12 cellular contexts compared by ENCODE assay signal in the genomic region with DNA sequence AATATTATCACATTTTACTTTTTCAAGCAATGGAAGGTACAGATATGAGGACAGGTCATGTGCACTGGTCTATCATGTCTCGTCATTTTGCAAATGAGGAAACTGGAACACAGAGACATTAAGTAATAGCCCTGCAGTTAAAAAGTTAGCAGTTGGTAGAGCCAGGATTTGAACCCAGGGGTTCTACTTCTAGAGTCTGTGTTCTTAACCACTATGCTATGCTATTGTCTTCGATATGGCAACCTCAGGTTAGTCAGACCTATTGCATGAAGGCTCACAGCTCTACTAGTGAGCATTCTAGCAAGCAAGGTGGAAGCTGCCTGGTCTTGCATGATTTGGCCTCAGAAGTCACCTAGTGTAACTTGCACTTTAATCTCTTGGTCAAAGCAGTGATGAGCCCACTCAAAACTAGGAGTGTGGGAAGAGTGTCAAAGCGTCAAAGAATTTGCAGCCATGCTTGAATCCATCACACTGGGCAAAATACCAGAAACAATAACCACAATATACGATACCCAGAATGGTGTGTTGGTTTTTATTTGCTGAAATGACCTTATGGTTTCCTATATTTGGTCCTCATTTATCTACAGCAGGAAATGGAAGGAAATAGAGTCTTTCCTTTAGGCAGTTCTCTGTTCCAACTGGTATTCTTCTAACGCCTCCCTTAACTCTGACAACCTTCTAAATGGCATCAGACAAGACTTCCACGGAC. TPM values are rescaled to one million over a fixed set of nuclear protein-coding genes. Genes with fewer than 3 reads are reported as not detected.
A peak's percentile ranks its signal among the peaks of the same experiment; 100 is the strongest.
DNase-seq lines count a peak whose midpoint lies in the region; ATAC-seq and TF ChIP-seq lines count a peak whose summit lies in the region.
"Had no signal": no experiment of that assay in that cellular context is flagged by ENCODE, and none has a peak within 500 bp of the region (broad histone marks: within the 10 kb centered on the region; RNA-seq: fewer than 3 reads in every experiment).

No MANE protein-coding gene starts in this region.

- no peak for TF ChIP-seq CTCF in GM12865 (IDR thresholded peaks at IDR 0.05; ENCODE audit: insufficient read depth, low read depth, low read length, missing control alignments)
- no peak for TF ChIP-seq CTCF in RWPE2 (IDR thresholded peaks at IDR 0.05; ENCODE audit: poor library complexity, severe bottlenecking)

- H3K36me3 ChIP-seq in RWPE2 (ENCODE audit: low read depth): no peaks in the 10 kb centered on the region
- H3K36me3 ChIP-seq: BE2C, WERI-Rb-1 had no signal

- DNase-seq in GM12865 (ENCODE audit: low read depth) (peak; percentile 9), LHCN-M2 (ENCODE audit: low read depth) (peak; percentile 46), RWPE2 (ENCODE audit: low spot score) (no peak), fibroblast of peridontal ligament (ENCODE audit: extremely low read depth) (peak; percentile 2), NCI-H2107 treated with DMSO at 0.1 percent for 48 hours (lab: John Stamatoyannopoulos, UW; ENCODE audit: unreplicated experiment) (no peak), DMS153 (lab: John Stamatoyannopoulos, UW) (no peak)
- DNase-seq in activated CD4-positive, CD25-positive, alpha-beta regulatory T cell treated with anti-CD3 and anti-CD28 coated beads, Interleukin-2, amount 50 U/mL, for 72 hours: no peak
- DNase-seq: BE2C, NCI-H1092 treated with DMSO at 0.1 percent for 48 hours, occipital lobe, WERI-Rb-1 had no signal

- H3K4me1 ChIP-seq in RWPE2 (ENCODE audit: insufficient read depth, poor library complexity, severe bottlenecking): no peaks in the 10 kb centered on the region
- H3K4me1 ChIP-seq: BE2C had no signal

- peak; percentile 68 for ATAC-seq in RWPE2 (ENCODE audit: low read depth)
- ATAC-seq in HG03342 (IDR thresholded peaks at IDR 0.05; ENCODE audit: unreplicated experiment): no peak

- H3K27me3 ChIP-seq in RWPE2 (ENCODE audit: insufficient read depth, poor library complexity, severe bottlenecking): no peaks in the 10 kb centered on the region
- H3K27me3 ChIP-seq: BE2C had no signal

- H3K27ac ChIP-seq in RWPE2 (ENCODE audit: poor library complexity, severe bottlenecking): no peak overlapping the region
- H3K27ac ChIP-seq: WERI-Rb-1 had no signal

- H3K9me3 ChIP-seq in RWPE2 (ENCODE audit: severe bottlenecking): no peaks in the 10 kb centered on the region
- H3K9me3 ChIP-seq: BE2C had no signal

- H3K4me3 ChIP-seq in GM12865 (ENCODE audit: low read depth, low read length) (no peak overlapping the region), RWPE2 (ENCODE audit: severe bottlenecking) (no peak overlapping the region)

RNA-seq across cellular contexts. Expression of a gene that starts 20.4 kb away (rescaled TPM):
- total RNA-seq in LHCN-M2 (2014; rRNA removed): 1.0 and 1.4 TPM in 2 replicates
- 0.02 TPM for polyA plus RNA-seq in LHCN-M2 (2012)

Comparison
In these comparisons a context has a peak if more than half of its experiments do, and no peak if none do; other contexts are left out.
1. DNase-seq: peak in GM12865 (single experiment), LHCN-M2 (single experiment) and fibroblast of peridontal ligament (single experiment); none in RWPE2 (single experiment), activated CD4-positive, CD25-positive, alpha-beta regulatory T cell treated with anti-CD3 and anti-CD28 coated beads, Interleukin-2, amount 50 U/mL, for 72 hours (single experiment), NCI-H2107 treated with DMSO at 0.1 percent for 48 hours (single experiment) and DMS153 (single experiment).